In the genomic region with DNA sequence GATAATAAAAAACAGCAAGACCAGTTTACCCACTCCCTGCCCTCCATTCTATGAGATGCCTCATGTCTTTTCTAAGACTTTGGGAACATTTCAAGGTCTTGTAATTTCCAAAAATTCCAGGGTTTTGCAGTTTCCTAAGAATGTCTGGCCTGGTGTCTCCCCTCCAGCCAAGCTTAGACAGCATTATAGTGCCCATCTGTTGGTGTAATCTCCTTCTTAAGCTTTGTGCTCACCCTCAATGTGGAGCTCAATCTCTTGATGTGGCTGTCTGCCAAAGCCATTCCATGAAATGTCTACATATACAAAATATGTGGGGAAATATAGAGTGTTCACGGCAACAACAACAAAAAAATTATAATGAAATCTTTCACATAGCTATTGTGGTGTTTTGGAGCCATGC, we compare ENCODE assay signal across 16 cellular contexts.
DNase-seq lines count a peak whose midpoint lies in the region; ATAC-seq and TF ChIP-seq lines count a peak whose summit lies in the region.
"Had no signal": no experiment of that assay in that cellular context is flagged by ENCODE, and none has a peak within 500 bp of the region (broad histone marks: within the 10 kb centered on the region; RNA-seq: fewer than 3 reads in every experiment).

No MANE protein-coding gene starts in this region.

- no peaks in the 10 kb centered on the region for H4K20me1 ChIP-seq in mammary epithelial cell (ENCODE audit: insufficient read depth, low read length)

- in situ Hi-C loops in mammary epithelial cell (cut with MboI; ENCODE audit: low sequenced_read_pairs in 2 of 2): no loop called here

- H3K4me3 ChIP-seq in mammary epithelial cell (replicated peaks in 1 of 3; ENCODE audit: insufficient read depth in 1 of 3, low read depth in 2 of 3, low read length in 3 of 3) (no peak overlapping the region), WERI-Rb-1 (ENCODE audit: low read depth, low read length) (no peak overlapping the region)

- no peak for TF ChIP-seq CTCF in MCF 10A (IDR thresholded peaks at IDR 0.05; ENCODE audit: unreplicated experiment)
- TF ChIP-seq CTCF in mammary epithelial cell (conservative IDR thresholded peaks at IDR 0.05 in 1 of 2, IDR thresholded peaks at IDR 0.05 in 1 of 2; ENCODE audit: extremely low read depth in 1 of 2, insufficient read depth in 1 of 2, low read depth in 1 of 2, low read length in 2 of 2): no peak
- TF ChIP-seq CTCF in WERI-Rb-1 (IDR thresholded peaks at IDR 0.05; ENCODE audit: low read depth, low read length): no peak

- H3K27me3 ChIP-seq in mammary epithelial cell (ENCODE audit: insufficient read depth, low read length) (no peaks in the 10 kb centered on the region), WERI-Rb-1 (ENCODE audit: insufficient read depth, low read depth, severe bottlenecking) (no peaks in the 10 kb centered on the region)

- no peaks in the 10 kb centered on the region for H3K27me3 Mint-ChIP-seq in MCF 10A (ENCODE audit: insufficient read depth, unreplicated experiment)
- no peaks in the 10 kb centered on the region for H3K27me3 Mint-ChIP-seq in activated CD4-positive, alpha-beta T cell treated with anti-CD3 and anti-CD28 coated beads, Interleukin-2, amount 10 ng/mL, durations not matched to agents 24 days and 14 days
- H3K27me3 Mint-ChIP-seq: CD4-positive, alpha-beta T cell had no signal

- BruUV-seq in MCF 10A (replicated peaks; lab: Mats Ljungman, UMichigan) (no TSS peak), mammary epithelial cell (replicated peaks; lab: Mats Ljungman, UMichigan) (no TSS peak)

- H3K4me3 Mint-ChIP-seq in MCF 10A (ENCODE audit: unreplicated experiment): no peak overlapping the region
- no peak overlapping the region for H3K4me3 Mint-ChIP-seq in activated CD4-positive, alpha-beta T cell treated with anti-CD3 and anti-CD28 coated beads, Interleukin-2, amount 10 ng/mL, durations not matched to agents 24 days and 14 days
- H3K4me3 Mint-ChIP-seq: CD4-positive, alpha-beta T cell; H9 had no signal

- no peaks in the 10 kb centered on the region for H3K4me1 Mint-ChIP-seq in MCF 10A (ENCODE audit: insufficient read depth, unreplicated experiment)
- H3K4me1 Mint-ChIP-seq in activated CD4-positive, alpha-beta T cell treated with anti-CD3 and anti-CD28 coated beads, Interleukin-2, amount 10 ng/mL, durations not matched to agents 24 days and 14 days: no peaks in the 10 kb centered on the region

- no peak overlapping the region for H2AFZ ChIP-seq in mammary epithelial cell (ENCODE audit: low read depth, low read length)

- POLR2A ChIA-PET in MCF 10A (lab: Yijun Ruan, JAX): no interaction called here

- no peak overlapping the region for H3K4me2 ChIP-seq in mammary epithelial cell (ENCODE audit: insufficient read depth, low read depth, low read length)

- H3K9ac ChIP-seq in mammary epithelial cell (ENCODE audit: insufficient read depth, low read length): no peak overlapping the region

- H3K27ac ChIP-seq in mammary epithelial cell (ENCODE audit: insufficient read depth, low read depth, low read length) (no peak overlapping the region), WERI-Rb-1 (peak overlapping the region; percentile 43)
- H3K27ac ChIP-seq: C4-2B had no signal

- H3K4me1 ChIP-seq in mammary epithelial cell (ENCODE audit: insufficient read depth, low read length): peaks cover 4% of the 10 kb centered on the region
- H3K4me1 ChIP-seq: Caco-2 had no signal

- H3K27ac Mint-ChIP-seq in MCF 10A (ENCODE audit: low read depth, unreplicated experiment): no peak overlapping the region
- H3K27ac Mint-ChIP-seq in activated CD4-positive, alpha-beta T cell treated with anti-CD3 and anti-CD28 coated beads, Interleukin-2, amount 10 ng/mL, durations not matched to agents 24 days and 14 days: no peak overlapping the region
- H3K27ac Mint-ChIP-seq: CD4-positive, alpha-beta T cell; H9 had no signal

- no peaks in the 10 kb centered on the region for H3K9me3 ChIP-seq in mammary epithelial cell (replicated peaks; ENCODE audit: insufficient read depth, low read length)
- peaks cover 6% of the 10 kb centered on the region for H3K9me3 ChIP-seq in WERI-Rb-1 (ENCODE audit: severe bottlenecking)
- H3K9me3 ChIP-seq: Caco-2 had no signal

- no peak for ATAC-seq in GM18907 (IDR thresholded peaks at IDR 0.05; ENCODE audit: unreplicated experiment)

- H3K36me3 ChIP-seq in mammary epithelial cell (ENCODE audit: insufficient read depth, low read length) (no peaks in the 10 kb centered on the region), WERI-Rb-1 (peaks cover 18% of the 10 kb centered on the region)

- CTCF ChIA-PET in MCF 10A (lab: Yijun Ruan, JAX): interaction anchor here (0.6 to 0.9 kb wide), 4 partner anchors 9 to 42 kb away, joined by 3 read pairs; no protein-coding TSS in a partner anchor
- CTCF ChIA-PET in mammary epithelial cell (lab: Charles Lee; ENCODE audit: low non-redundant PET): no interaction called here

- H3K9me3 Mint-ChIP-seq in MCF 10A (ENCODE audit: unreplicated experiment): no peaks in the 10 kb centered on the region
- no peaks in the 10 kb centered on the region for H3K9me3 Mint-ChIP-seq in activated CD4-positive, alpha-beta T cell treated with anti-CD3 and anti-CD28 coated beads, Interleukin-2, amount 10 ng/mL, durations not matched to agents 24 days and 14 days

- intact Hi-C loops in MCF 10A (cut with micrococcal nuclease) (no loop called here), mammary epithelial cell (cut with micrococcal nuclease) (no loop called here)
- intact Hi-C loops in activated CD4-positive, alpha-beta T cell treated with anti-CD3 and anti-CD28 coated beads, Interleukin-2, amount 10 ng/mL, durations not matched to agents 24 days and 14 days (cut with micrococcal nuclease): no loop called here

- dilution Hi-C loops in mammary epithelial cell (cut with HindIII; ENCODE audit: low sequenced_read_pairs): no loop called here

- H3K79me2 ChIP-seq in mammary epithelial cell (ENCODE audit: insufficient read depth, low read length): no peaks in the 10 kb centered on the region

- no peaks in the 10 kb centered on the region for H3K36me3 Mint-ChIP-seq in MCF 10A (ENCODE audit: insufficient read depth, unreplicated experiment)
- H3K36me3 Mint-ChIP-seq in activated CD4-positive, alpha-beta T cell treated with anti-CD3 and anti-CD28 coated beads, Interleukin-2, amount 10 ng/mL, durations not matched to agents 24 days and 14 days (ENCODE audit: low read depth): no peaks in the 10 kb centered on the region

- 100% methylated on average over 1 of the region's 1 CpG for WGBS in mammary epithelial cell (ENCODE audit: low coverage, missing lambda C conversion rate)

- DNase-seq in MCF 10A (ENCODE audit: unreplicated experiment): peak; percentile 22
- no peak for DNase-seq in mammary epithelial cell
- peak; percentile 46 for DNase-seq in NCI-H69 (lab: John Stamatoyannopoulos, UW)
- peak; percentile 53 for DNase-seq in WERI-Rb-1
- DNase-seq in renal cortical epithelial cell (ENCODE audit: low read depth): peak; percentile 15
- DNase-seq in AG20443 (ENCODE audit: low spot score): no peak
- no peak for DNase-seq in activated CD4-positive, alpha-beta T cell treated with anti-CD3 and anti-CD28 coated beads, Interleukin-2, amount 10 ng/mL, durations not matched to agents 24 days and 14 days
- DNase-seq: ACHN; AML-193; Caco-2; CD4-positive, alpha-beta T cell; DMS79 treated with DMSO at 0.1 percent for 48 hours; GF-D8; H9 had no signal

Comparison
In these comparisons a context has a peak if more than half of its experiments do, and no peak if none do; other contexts are left out.
1. DNase-seq: peak in MCF 10A (single experiment), NCI-H69 (single experiment), WERI-Rb-1 (single experiment) and renal cortical epithelial cell (single experiment); none in mammary epithelial cell (single experiment), AG20443 (single experiment) and activated CD4-positive, alpha-beta T cell treated with anti-CD3 and anti-CD28 coated beads, Interleukin-2, amount 10 ng/mL, durations not matched to agents 24 days and 14 days (single experiment).